ENCODE assay signal across 1 cellular context in genomic region chr19:3378352-3379146, GRCh38.
TF ChIP-seq lines count a peak whose summit lies in the region.

No MANE protein-coding gene starts in this region.

TF ChIP-seq in K562, 482 proteins besides CTCF, POLR2A, EP300 and RAD21:
- TF ChIP-seq GTF2F1 (IDR thresholded peaks at IDR 0.05; ENCODE audit: low read depth, low read length) (no peak), CHCHD3 (CRISPR knock-in tag; IDR thresholded peaks at IDR 0.05) (no peak), KLF13 (tag; IDR thresholded peaks at IDR 0.05; ENCODE audit: borderline replicate concordance, low read depth) (no peak), ARID1B (IDR thresholded peaks at IDR 0.05) (peak; percentile 61), OTX1 (CRISPR knock-in tag; IDR thresholded peaks at IDR 0.05) (no peak), XRCC5 (IDR thresholded peaks at IDR 0.05; ENCODE audit: low read depth, low read length) (no peak), CBFA2T3 (IDR thresholded peaks at IDR 0.05) (peak; percentile 76), L3MBTL2 (IDR thresholded peaks at IDR 0.05) (no peak), SMARCE1 (IDR thresholded peaks at IDR 0.05) (0 out of 2 replicates have a peak, but pooled peaks have one; percentile 11), KDM1A (IDR thresholded peaks at IDR 0.05) (peak in 1 of 2 experiments; percentile 75; a peak in 2 of 4 replicates), ELF2 (CRISPR knock-in tag; IDR thresholded peaks at IDR 0.05) (no peak), BCOR (IDR thresholded peaks at IDR 0.05) (peak; percentile 91), HDAC1 (IDR thresholded peaks at IDR 0.05) (0 out of 4 replicates have a peak, but pooled peaks of 1 of the 2 experiments have one; percentile 27), ADNP (tag; IDR thresholded peaks at IDR 0.05) (peak; percentile 94), HDAC2 (IDR thresholded peaks at IDR 0.05) (no peak; the same call in 1 of the 2 replicates), SMARCB1 (IDR thresholded peaks at IDR 0.05; ENCODE audit: insufficient read length, low read depth) (no peak), NFIC (IDR thresholded peaks at IDR 0.05) (peak; percentile 39; the same call in 1 of the 2 replicates), RBM25 (IDR thresholded peaks at IDR 0.05; ENCODE audit: low read depth, low read length, severe bottlenecking) (peak; percentile 83), CBFA2T2 (conservative IDR thresholded peaks at IDR 0.05) (peak; percentile 30; the same call in 1 of the 2 replicates), POLR2AphosphoS5 (IDR thresholded peaks at IDR 0.05; ENCODE audit: control insufficient read depth, insufficient read depth, low read depth, low read length) (peak; percentile 28; the same call in 1 of the 2 replicates), CBX1 (IDR thresholded peaks at IDR 0.05; ENCODE audit: low read depth) (peak; percentile 71), ZNF655 (CRISPR knock-in tag; IDR thresholded peaks at IDR 0.05) (no peak), SMAD1 (IDR thresholded peaks at IDR 0.05; ENCODE audit: low read depth, low read length, partially characterized antibody) (no peak), DPF2 (IDR thresholded peaks at IDR 0.05) (0 out of 2 replicates have a peak, but pooled peaks have one; percentile 53), TCF3 (CRISPR knock-in tag; IDR thresholded peaks at IDR 0.05) (peak; percentile 50), PTBP1 (IDR thresholded peaks at IDR 0.05; ENCODE audit: low read depth, low read length) (0 out of 2 replicates have a peak, but pooled peaks have one; percentile 72), SP1 (CRISPR knock-in tag; IDR thresholded peaks at IDR 0.05) (peak; percentile 68; the same call in 1 of the 2 replicates), SMARCA5 (IDR thresholded peaks at IDR 0.05) (peak; percentile 78; the same call in 1 of the 2 replicates), CBX3 (IDR thresholded peaks at IDR 0.05; ENCODE audit: borderline replicate concordance in 1 of 2, low read length in 2 of 2) (no peak), HLTF (IDR thresholded peaks at IDR 0.05) (0 out of 2 replicates have a peak, but pooled peaks have one; percentile 19), ZFX (CRISPR knock-in tag; IDR thresholded peaks at IDR 0.05) (peak; percentile 55; the same call in 1 of the 2 replicates), ARID3A (IDR thresholded peaks at IDR 0.05; ENCODE audit: borderline replicate concordance, low read depth, low read length) (peak; percentile 64; the same call in 1 of the 2 replicates), NCOR1 (IDR thresholded peaks at IDR 0.05) (peak; percentile 48; the same call in 1 of the 2 replicates), TAL1 (IDR thresholded peaks at IDR 0.05) (peak; percentile 37; the same call in 1 of the 2 replicates), ESRRA (IDR thresholded peaks at IDR 0.05; ENCODE audit: borderline replicate concordance, low read depth) (0 out of 2 replicates have a peak, but pooled peaks have one; percentile 32), STAT5A (IDR thresholded peaks at IDR 0.05; ENCODE audit: borderline replicate concordance, low read length) (no peak), SREBF2 (CRISPR knock-in tag; IDR thresholded peaks at IDR 0.05) (no peak), ZBTB7A (IDR thresholded peaks at IDR 0.05; ENCODE audit: borderline replicate concordance, control insufficient read depth, low read depth, low read length) (peak; percentile 52; the same call in 1 of the 2 replicates), ZBTB8A (IDR thresholded peaks at IDR 0.05; ENCODE audit: partially characterized antibody) (no peak), RCOR1 (IDR thresholded peaks at IDR 0.05; ENCODE audit: borderline replicate concordance in 1 of 2, low read depth in 2 of 2, low read length in 2 of 2) (peak in 1 of 2 experiments; percentile 21; a peak in 1 of 4 replicates)
- TF ChIP-seq, protein P1, sequence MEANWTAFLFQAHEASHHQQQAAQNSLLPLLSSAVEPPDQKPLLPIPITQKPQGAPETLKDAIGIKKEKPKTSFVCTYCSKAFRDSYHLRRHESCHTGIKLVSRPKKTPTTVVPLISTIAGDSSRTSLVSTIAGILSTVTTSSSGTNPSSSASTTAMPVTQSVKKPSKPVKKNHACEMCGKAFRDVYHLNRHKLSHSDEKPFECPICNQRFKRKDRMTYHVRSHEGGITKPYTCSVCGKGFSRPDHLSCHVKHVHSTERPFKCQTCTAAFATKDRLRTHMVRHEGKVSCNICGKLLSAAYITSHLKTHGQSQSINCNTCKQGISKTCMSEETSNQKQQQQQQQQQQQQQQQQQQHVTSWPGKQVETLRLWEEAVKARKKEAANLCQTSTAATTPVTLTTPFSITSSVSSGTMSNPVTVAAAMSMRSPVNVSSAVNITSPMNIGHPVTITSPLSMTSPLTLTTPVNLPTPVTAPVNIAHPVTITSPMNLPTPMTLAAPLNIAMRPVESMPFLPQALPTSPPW (CRISPR knock-in tag; IDR thresholded peaks at IDR 0.05) = peak; percentile 39
- TF ChIP-seq, protein P2, sequence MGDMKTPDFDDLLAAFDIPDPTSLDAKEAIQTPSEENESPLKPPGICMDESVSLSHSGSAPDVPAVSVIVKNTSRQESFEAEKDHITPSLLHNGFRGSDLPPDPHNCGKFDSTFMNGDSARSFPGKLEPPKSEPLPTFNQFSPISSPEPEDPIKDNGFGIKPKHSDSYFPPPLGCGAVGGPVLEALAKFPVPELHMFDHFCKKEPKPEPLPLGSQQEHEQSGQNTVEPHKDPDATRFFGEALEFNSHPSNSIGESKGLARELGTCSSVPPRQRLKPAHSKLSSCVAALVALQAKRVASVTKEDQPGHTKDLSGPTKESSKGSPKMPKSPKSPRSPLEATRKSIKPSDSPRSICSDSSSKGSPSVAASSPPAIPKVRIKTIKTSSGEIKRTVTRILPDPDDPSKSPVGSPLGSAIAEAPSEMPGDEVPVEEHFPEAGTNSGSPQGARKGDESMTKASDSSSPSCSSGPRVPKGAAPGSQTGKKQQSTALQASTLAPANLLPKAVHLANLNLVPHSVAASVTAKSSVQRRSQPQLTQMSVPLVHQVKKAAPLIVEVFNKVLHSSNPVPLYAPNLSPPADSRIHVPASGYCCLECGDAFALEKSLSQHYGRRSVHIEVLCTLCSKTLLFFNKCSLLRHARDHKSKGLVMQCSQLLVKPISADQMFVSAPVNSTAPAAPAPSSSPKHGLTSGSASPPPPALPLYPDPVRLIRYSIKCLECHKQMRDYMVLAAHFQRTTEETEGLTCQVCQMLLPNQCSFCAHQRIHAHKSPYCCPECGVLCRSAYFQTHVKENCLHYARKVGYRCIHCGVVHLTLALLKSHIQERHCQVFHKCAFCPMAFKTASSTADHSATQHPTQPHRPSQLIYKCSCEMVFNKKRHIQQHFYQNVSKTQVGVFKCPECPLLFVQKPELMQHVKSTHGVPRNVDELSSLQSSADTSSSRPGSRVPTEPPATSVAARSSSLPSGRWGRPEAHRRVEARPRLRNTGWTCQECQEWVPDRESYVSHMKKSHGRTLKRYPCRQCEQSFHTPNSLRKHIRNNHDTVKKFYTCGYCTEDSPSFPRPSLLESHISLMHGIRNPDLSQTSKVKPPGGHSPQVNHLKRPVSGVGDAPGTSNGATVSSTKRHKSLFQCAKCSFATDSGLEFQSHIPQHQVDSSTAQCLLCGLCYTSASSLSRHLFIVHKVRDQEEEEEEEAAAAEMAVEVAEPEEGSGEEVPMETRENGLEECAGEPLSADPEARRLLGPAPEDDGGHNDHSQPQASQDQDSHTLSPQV (IDR thresholded peaks at IDR 0.05) = 0 out of 2 replicates have a peak, but pooled peaks have one; percentile 20
- TF ChIP-seq, protein P3, sequence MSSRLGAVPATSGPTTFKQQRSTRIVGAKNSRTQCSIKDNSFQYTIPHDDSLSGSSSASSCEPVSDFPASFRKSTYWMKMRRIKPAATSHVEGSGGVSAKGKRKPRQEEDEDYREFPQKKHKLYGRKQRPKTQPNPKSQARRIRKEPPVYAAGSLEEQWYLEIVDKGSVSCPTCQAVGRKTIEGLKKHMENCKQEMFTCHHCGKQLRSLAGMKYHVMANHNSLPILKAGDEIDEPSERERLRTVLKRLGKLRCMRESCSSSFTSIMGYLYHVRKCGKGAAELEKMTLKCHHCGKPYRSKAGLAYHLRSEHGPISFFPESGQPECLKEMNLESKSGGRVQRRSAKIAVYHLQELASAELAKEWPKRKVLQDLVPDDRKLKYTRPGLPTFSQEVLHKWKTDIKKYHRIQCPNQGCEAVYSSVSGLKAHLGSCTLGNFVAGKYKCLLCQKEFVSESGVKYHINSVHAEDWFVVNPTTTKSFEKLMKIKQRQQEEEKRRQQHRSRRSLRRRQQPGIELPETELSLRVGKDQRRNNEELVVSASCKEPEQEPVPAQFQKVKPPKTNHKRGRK (tag; IDR thresholded peaks at IDR 0.05) = no peak
